Comparison of ENCODE assay signal across 10 cellular contexts in genomic region chr20:34560141-34560523, GRCh38. TPM values are rescaled to one million over a fixed set of nuclear protein-coding genes. Genes with fewer than 3 reads are reported as not detected.
DNase-seq lines count a peak whose midpoint lies in the region; ATAC-seq and TF ChIP-seq lines count a peak whose summit lies in the region.
"Had no signal": no experiment of that assay in that cellular context is flagged by ENCODE, and none has a peak within 500 bp of the region (broad histone marks: within the 10 kb centered on the region; RNA-seq: fewer than 3 reads in every experiment).

No MANE protein-coding gene starts in this region.

- H3K27ac Mint-ChIP-seq in activated naive CD8-positive, alpha-beta T cell treated with anti-CD3 and anti-CD28 coated beads, Interleukin-2, amount 10 ng/mL, durations not matched to agents 7 days and 5 days = peak overlapping the region; percentile 16
- H3K27ac Mint-ChIP-seq in activated naive CD8-positive, alpha-beta T cell treated with anti-CD3 and anti-CD28 coated beads for 36 hours = no peak overlapping the region
- no peak overlapping the region for H3K27ac Mint-ChIP-seq in neural crest cell (ENCODE audit: unreplicated experiment)
- peak overlapping the region; percentile 94 for H3K27ac Mint-ChIP-seq in type B pancreatic cell

- POLR2A ChIA-PET in activated naive CD8-positive, alpha-beta T cell treated with anti-CD3 and anti-CD28 coated beads, Interleukin-2, amount 10 ng/mL, durations not matched to agents 7 days and 5 days (lab: Charles Lee) = no interaction called here

- peaks cover 9% of the 10 kb centered on the region for H3K4me1 Mint-ChIP-seq in activated naive CD8-positive, alpha-beta T cell treated with anti-CD3 and anti-CD28 coated beads, Interleukin-2, amount 10 ng/mL, durations not matched to agents 7 days and 5 days
- peaks cover 4% of the 10 kb centered on the region for H3K4me1 Mint-ChIP-seq in activated naive CD8-positive, alpha-beta T cell treated with anti-CD3 and anti-CD28 coated beads for 36 hours
- H3K4me1 Mint-ChIP-seq in neural crest cell = peaks cover 14% of the 10 kb centered on the region
- H3K4me1 Mint-ChIP-seq in type B pancreatic cell (ENCODE audit: unreplicated experiment) = peaks cover 12% of the 10 kb centered on the region

- no peak overlapping the region for H3K9ac ChIP-seq in colonic mucosa (ENCODE audit: low read depth in 2 of 2, low read length in 2 of 2)

- H3K4me3 ChIP-seq in dorsolateral prefrontal cortex (peak overlapping the region in 36 of 59 donors; percentile 16 to 96 (median 87)), colonic mucosa (no peak overlapping the region), upper lobe of right lung (no peak overlapping the region)

- H3K27me3 ChIP-seq in dorsolateral prefrontal cortex = no peaks in the 10 kb centered on the region
- no peaks in the 10 kb centered on the region for H3K27me3 ChIP-seq in colonic mucosa
- no peaks in the 10 kb centered on the region for H3K27me3 ChIP-seq in upper lobe of right lung

- DNase-seq in activated naive CD8-positive, alpha-beta T cell treated with anti-CD3 and anti-CD28 coated beads, Interleukin-2, amount 10 ng/mL, durations not matched to agents 7 days and 5 days = no peak
- DNase-seq in activated naive CD8-positive, alpha-beta T cell treated with anti-CD3 and anti-CD28 coated beads for 36 hours = no peak
- DNase-seq in dorsolateral prefrontal cortex (peak in 9 of 10 donors; percentile 49 to 81 (median 70)), neural crest cell (ENCODE audit: low read depth, low spot score) (no peak), type B pancreatic cell (ENCODE audit: extremely low spot score, unreplicated experiment) (no peak), colonic mucosa (no peak), upper lobe of right lung (no peak)
- DNase-seq: T1000, trophoblast cell had no signal

- no peaks in the 10 kb centered on the region for H3K36me3 Mint-ChIP-seq in activated naive CD8-positive, alpha-beta T cell treated with anti-CD3 and anti-CD28 coated beads, Interleukin-2, amount 10 ng/mL, durations not matched to agents 7 days and 5 days
- H3K36me3 Mint-ChIP-seq in activated naive CD8-positive, alpha-beta T cell treated with anti-CD3 and anti-CD28 coated beads for 36 hours = peaks cover 3% of the 10 kb centered on the region
- H3K36me3 Mint-ChIP-seq in neural crest cell (ENCODE audit: low read depth) (peaks cover 8% of the 10 kb centered on the region), type B pancreatic cell (peaks cover 11% of the 10 kb centered on the region)

- H3K27me3 Mint-ChIP-seq in activated naive CD8-positive, alpha-beta T cell treated with anti-CD3 and anti-CD28 coated beads, Interleukin-2, amount 10 ng/mL, durations not matched to agents 7 days and 5 days = no peaks in the 10 kb centered on the region
- H3K27me3 Mint-ChIP-seq in activated naive CD8-positive, alpha-beta T cell treated with anti-CD3 and anti-CD28 coated beads for 36 hours = no peaks in the 10 kb centered on the region
- H3K27me3 Mint-ChIP-seq in neural crest cell (ENCODE audit: low read depth) (no peaks in the 10 kb centered on the region), type B pancreatic cell (no peaks in the 10 kb centered on the region)

- peak overlapping the region; percentile 32 for H3K4me3 Mint-ChIP-seq in activated naive CD8-positive, alpha-beta T cell treated with anti-CD3 and anti-CD28 coated beads, Interleukin-2, amount 10 ng/mL, durations not matched to agents 7 days and 5 days
- H3K4me3 Mint-ChIP-seq in activated naive CD8-positive, alpha-beta T cell treated with anti-CD3 and anti-CD28 coated beads for 36 hours = no peak overlapping the region
- H3K4me3 Mint-ChIP-seq in neural crest cell (peak overlapping the region; percentile 87), type B pancreatic cell (peak overlapping the region; percentile 85)

- no peak for ATAC-seq in activated naive CD8-positive, alpha-beta T cell treated with anti-CD3 and anti-CD28 coated beads, Interleukin-2, amount 10 ng/mL, durations not matched to agents 7 days and 5 days (ENCODE audit: low read depth)
- ATAC-seq in HG03469 (IDR thresholded peaks at IDR 0.05; ENCODE audit: unreplicated experiment) = no peak
- no peak for ATAC-seq in upper lobe of right lung

- intact Hi-C loops in dorsolateral prefrontal cortex (cut with DNase I) = loop anchor here in 1 of 2 donors (5.0 kb wide), 1 partner anchor 248 kb away; no protein-coding TSS in a partner anchor
- intact Hi-C loops in colonic mucosa (cut with DNase I) = no loop called here
- intact Hi-C loops in upper lobe of right lung (cut with DNase I) = no loop called here

- H3K27ac ChIP-seq in dorsolateral prefrontal cortex (peak overlapping the region in 58 of 59 donors; percentile 34 to 99 (median 95)), colonic mucosa (no peak overlapping the region), upper lobe of right lung (no peak overlapping the region)

- H3K36me3 ChIP-seq in colonic mucosa (no peaks in the 10 kb centered on the region), upper lobe of right lung (no peaks in the 10 kb centered on the region)

- no peaks in the 10 kb centered on the region for H3K9me3 Mint-ChIP-seq in activated naive CD8-positive, alpha-beta T cell treated with anti-CD3 and anti-CD28 coated beads, Interleukin-2, amount 10 ng/mL, durations not matched to agents 7 days and 5 days
- H3K9me3 Mint-ChIP-seq in activated naive CD8-positive, alpha-beta T cell treated with anti-CD3 and anti-CD28 coated beads for 36 hours = no peaks in the 10 kb centered on the region
- H3K9me3 Mint-ChIP-seq in neural crest cell (no peaks in the 10 kb centered on the region), type B pancreatic cell (no peaks in the 10 kb centered on the region)

- no peak for TF ChIP-seq CTCF in dorsolateral prefrontal cortex (IDR thresholded peaks at IDR 0.05 in 54 of 56, conservative IDR thresholded peaks at IDR 0.05 in 2 of 56; ENCODE audit: low read depth in 1 of 56, partially characterized antibody in 56 of 56)
- no peak for TF ChIP-seq CTCF in neural crest cell (conservative IDR thresholded peaks at IDR 0.05)
- no peak for TF ChIP-seq CTCF in type B pancreatic cell (conservative IDR thresholded peaks at IDR 0.05)
- TF ChIP-seq CTCF in colonic mucosa (IDR thresholded peaks at IDR 0.05) = no peak
- TF ChIP-seq CTCF in upper lobe of right lung (IDR thresholded peaks at IDR 0.05) = no peak

- no peaks in the 10 kb centered on the region for H3K4me1 ChIP-seq in colonic mucosa
- peaks cover 8% of the 10 kb centered on the region for H3K4me1 ChIP-seq in upper lobe of right lung

- H3K9me3 ChIP-seq in colonic mucosa (no peaks in the 10 kb centered on the region), upper lobe of right lung (no peaks in the 10 kb centered on the region)

RNA-seq across cellular contexts. Expression of gene MAP1LC3A, which starts 1.6 kb away (rescaled TPM):
- total RNA-seq in activated naive CD8-positive, alpha-beta T cell treated with anti-CD3 and anti-CD28 coated beads, Interleukin-2, amount 10 ng/mL, durations not matched to agents 7 days and 5 days = 1 to 10 TPM in 1 of 2 experiments, under 1 TPM in 1; 0.99 to 1.9 TPM
- total RNA-seq in activated naive CD8-positive, alpha-beta T cell treated with anti-CD3 and anti-CD28 coated beads for 36 hours = under 1 TPM; 0.62 to 0.95 TPM
- 100 to 1,000 TPM in 118 of 120 experiments, 10 to 100 TPM in 2; 86.9 to 270 (median 160) TPM for total RNA-seq in dorsolateral prefrontal cortex
- total RNA-seq in neural crest cell = 17.5 and 17.8 TPM in 2 replicates
- total RNA-seq in type B pancreatic cell (ENCODE audit: low replicate concordance) = 83.9 and 85.2 TPM in 2 replicates
- total RNA-seq in colonic mucosa = 10 to 100 TPM; 44.8 to 46.2 TPM
- 45.9 TPM for total RNA-seq in upper lobe of right lung

RNA-seq across cellular contexts. Expression of gene DYNLRB1, which starts 43.9 kb away (rescaled TPM):
- 10 to 100 TPM; 91.2 to 96.8 TPM for total RNA-seq in activated naive CD8-positive, alpha-beta T cell treated with anti-CD3 and anti-CD28 coated beads, Interleukin-2, amount 10 ng/mL, durations not matched to agents 7 days and 5 days
- total RNA-seq in activated naive CD8-positive, alpha-beta T cell treated with anti-CD3 and anti-CD28 coated beads for 36 hours = 10 to 100 TPM; 72.0 to 76.9 TPM
- total RNA-seq in dorsolateral prefrontal cortex (100 to 1,000 TPM; 153 to 387 (median 261) TPM), neural crest cell (151 and 165 TPM in 2 replicates), type B pancreatic cell (ENCODE audit: low replicate concordance) (164 and 201 TPM in 2 replicates), colonic mucosa (100 to 1,000 TPM; 106 to 107 TPM), upper lobe of right lung (146 TPM)

Comparison
In these comparisons a context has a peak if more than half of its experiments do, and no peak if none do; other contexts are left out.
1. H3K27ac Mint-ChIP-seq: peak in activated naive CD8-positive, alpha-beta T cell treated with anti-CD3 and anti-CD28 coated beads, Interleukin-2, amount 10 ng/mL, durations not matched to agents 7 days and 5 days (single experiment) and type B pancreatic cell (single experiment); none in activated naive CD8-positive, alpha-beta T cell treated with anti-CD3 and anti-CD28 coated beads for 36 hours (single experiment) and neural crest cell (single experiment).
2. DNase-seq: peak in dorsolateral prefrontal cortex (9 of 10); none in activated naive CD8-positive, alpha-beta T cell treated with anti-CD3 and anti-CD28 coated beads, Interleukin-2, amount 10 ng/mL, durations not matched to agents 7 days and 5 days (single experiment), activated naive CD8-positive, alpha-beta T cell treated with anti-CD3 and anti-CD28 coated beads for 36 hours (single experiment), neural crest cell (single experiment), type B pancreatic cell (single experiment), colonic mucosa (single experiment) and upper lobe of right lung (single experiment).
3. H3K27ac ChIP-seq: peak in dorsolateral prefrontal cortex (58 of 59); none in colonic mucosa (single experiment) and upper lobe of right lung (single experiment).
4. H3K4me3 ChIP-seq: peak in dorsolateral prefrontal cortex (36 of 59); none in colonic mucosa (single experiment) and upper lobe of right lung (single experiment).